8 cellular contexts compared by ENCODE assay signal in genomic region chr13:52455677-52456041, GRCh38. TPM values are rescaled to one million over a fixed set of nuclear protein-coding genes. Genes with fewer than 3 reads are reported as not detected.
DNase-seq lines count a peak whose midpoint lies in the region; ATAC-seq and TF ChIP-seq lines count a peak whose summit lies in the region.

No MANE protein-coding gene starts in this region.

- intact Hi-C loops in activated CD8-positive, alpha-beta T cell treated with anti-CD3 and anti-CD28 coated beads for 36 hours (cut with micrococcal nuclease), result loop anchor here (5.0 kb wide), 1 partner anchor 197 kb away; the partner anchor contains the start of gene SUGT1

- H3K4me3 ChIP-seq in ectodermal cell (ENCODE audit: insufficient read depth, low read depth, low read length), result peak overlapping the region; percentile 92

- ATAC-seq in GM18909 (IDR thresholded peaks at IDR 0.05; ENCODE audit: poor library complexity, unreplicated experiment) (peak; percentile 34), HG03196 (IDR thresholded peaks at IDR 0.05; ENCODE audit: unreplicated experiment) (peak; percentile 33)
- ATAC-seq in activated CD8-positive, alpha-beta T cell treated with anti-CD3 and anti-CD28 coated beads for 36 hours, result peak; percentile 48

- H3K36me3 ChIP-seq in ectodermal cell (ENCODE audit: control insufficient read depth, insufficient read depth, low read length), result peaks cover 8% of the 10 kb centered on the region

- CTCF ChIA-PET in activated CD8-positive, alpha-beta T cell treated with anti-CD3 and anti-CD28 coated beads for 36 hours (lab: Charles Lee), result no interaction called here

- H3K4me1 ChIP-seq in ectodermal cell (ENCODE audit: control insufficient read depth, insufficient read depth, low read length), result peaks cover 12% of the 10 kb centered on the region

- H3K27ac ChIP-seq in ectodermal cell (ENCODE audit: insufficient read depth, low read depth, low read length, poor library complexity, severe bottlenecking), result peak overlapping the region; percentile 93

- H3K9me3 ChIP-seq in ectodermal cell (ENCODE audit: control insufficient read depth, low read length), result no peaks in the 10 kb centered on the region

- peak overlapping the region; percentile 88 for H3K27ac Mint-ChIP-seq in activated CD8-positive, alpha-beta T cell treated with anti-CD3 and anti-CD28 coated beads for 36 hours

- peak; percentile 83 for DNase-seq in AG08396 (ENCODE audit: low spot score)
- DNase-seq in NCI-H526 treated with DMSO at 0.1 percent for 48 hours (lab: John Stamatoyannopoulos, UW), result peak; percentile 87
- peak; percentile 85 for DNase-seq in activated CD8-positive, alpha-beta T cell treated with anti-CD3 and anti-CD28 coated beads for 36 hours
- peak; percentile 75 to 88 for DNase-seq in lung microvascular endothelial cell (ENCODE audit: low read depth in 2 of 2)
- peak; percentile 51 to 77 (median 53) for DNase-seq in stimulated activated CD4-positive, alpha-beta T cell treated with anti-CD3 and anti-CD28 coated beads, TNF-alpha, amount 100 ng/mL, for 48 hours (ENCODE audit: low read depth in 3 of 3)

- peak overlapping the region; percentile 91 for H3K4me3 Mint-ChIP-seq in activated CD8-positive, alpha-beta T cell treated with anti-CD3 and anti-CD28 coated beads for 36 hours

- H3K4me1 Mint-ChIP-seq in activated CD8-positive, alpha-beta T cell treated with anti-CD3 and anti-CD28 coated beads for 36 hours (ENCODE audit: low read depth), result peaks cover 39% of the 10 kb centered on the region

- no peaks in the 10 kb centered on the region for H3K27me3 ChIP-seq in ectodermal cell (ENCODE audit: control insufficient read depth, insufficient read depth, low read length, poor library complexity, severe bottlenecking)

- no peaks in the 10 kb centered on the region for H3K27me3 Mint-ChIP-seq in activated CD8-positive, alpha-beta T cell treated with anti-CD3 and anti-CD28 coated beads for 36 hours

- POLR2A ChIA-PET in activated CD8-positive, alpha-beta T cell treated with anti-CD3 and anti-CD28 coated beads for 36 hours (lab: Charles Lee), result interaction anchor here (0.9 to 1.0 kb wide), 2 partner anchors 11 to 21 kb away, joined by 3 to 4 read pairs; no protein-coding TSS in a partner anchor

- peaks cover 23% of the 10 kb centered on the region for H3K36me3 Mint-ChIP-seq in activated CD8-positive, alpha-beta T cell treated with anti-CD3 and anti-CD28 coated beads for 36 hours (ENCODE audit: low read depth)

- no peak for TF ChIP-seq CTCF in activated CD8-positive, alpha-beta T cell treated with anti-CD3 and anti-CD28 coated beads for 36 hours (IDR thresholded peaks at IDR 0.05)

- no peaks in the 10 kb centered on the region for H3K9me3 Mint-ChIP-seq in activated CD8-positive, alpha-beta T cell treated with anti-CD3 and anti-CD28 coated beads for 36 hours

- 0% methylated on average over 37 of the region's 37 CpGs for WGBS in ectodermal cell, 2 experiments

RNA-seq across cellular contexts. Expression of gene CKAP2, which starts 0.4 kb away (rescaled TPM):
- 10 to 100 TPM; 51.5 to 54.3 TPM for total RNA-seq in activated CD8-positive, alpha-beta T cell treated with anti-CD3 and anti-CD28 coated beads for 36 hours
- 141 TPM for polyA plus RNA-seq in ectodermal cell (2013, experiment 1 of 4)
- 134 TPM for polyA plus RNA-seq in ectodermal cell (2013, experiment 2 of 4)
- 141 TPM for polyA plus RNA-seq in ectodermal cell (2013, experiment 3 of 4)
- 143 TPM for polyA plus RNA-seq in ectodermal cell (2013, experiment 4 of 4)
- total RNA-seq in lung microvascular endothelial cell, result 9.5 and 16.8 TPM in 2 replicates

RNA-seq across cellular contexts. Expression of gene VPS36, which starts 5.2 kb away (rescaled TPM):
- 10 to 100 TPM; 26.3 to 29.6 TPM for total RNA-seq in activated CD8-positive, alpha-beta T cell treated with anti-CD3 and anti-CD28 coated beads for 36 hours
- polyA plus RNA-seq in ectodermal cell (2013, experiment 1 of 4), result 50.5 TPM
- 45.1 TPM for polyA plus RNA-seq in ectodermal cell (2013, experiment 2 of 4)
- polyA plus RNA-seq in ectodermal cell (2013, experiment 3 of 4), result 32.1 TPM
- polyA plus RNA-seq in ectodermal cell (2013, experiment 4 of 4), result 37.0 TPM
- 13.5 and 26.6 TPM in 2 replicates for total RNA-seq in lung microvascular endothelial cell

RNA-seq across cellular contexts. Expression of gene THSD1, which starts 49.7 kb away (rescaled TPM):
- under 1 TPM; 0.18 to 0.31 TPM for total RNA-seq in activated CD8-positive, alpha-beta T cell treated with anti-CD3 and anti-CD28 coated beads for 36 hours
- polyA plus RNA-seq in ectodermal cell (2013, experiment 1 of 4), result 0.30 TPM
- 0.12 TPM for polyA plus RNA-seq in ectodermal cell (2013, experiment 2 of 4)
- 0.11 TPM for polyA plus RNA-seq in ectodermal cell (2013, experiment 3 of 4)
- polyA plus RNA-seq in ectodermal cell (2013, experiment 4 of 4), result 0.16 TPM
- 39.7 and 77.2 TPM in 2 replicates for total RNA-seq in lung microvascular endothelial cell

Comparison
In these comparisons a context has a peak if more than half of its experiments do, and no peak if none do; other contexts are left out.
1. Peak in every context shown above with its lines: DNase-seq, ATAC-seq, H3K4me3 ChIP-seq and H3K27ac ChIP-seq.
2. RNA of gene THSD1, which starts 49.7 kb away (total RNA-seq): 39.7 to 77.2 TPM in lung microvascular endothelial cell; 0.18 to 0.31 TPM in activated CD8-positive, alpha-beta T cell treated with anti-CD3 and anti-CD28 coated beads for 36 hours; every median in the first group is over 10 times any median in the second.